Comparison of ENCODE assay signal across 1 cellular context in the genomic region with DNA sequence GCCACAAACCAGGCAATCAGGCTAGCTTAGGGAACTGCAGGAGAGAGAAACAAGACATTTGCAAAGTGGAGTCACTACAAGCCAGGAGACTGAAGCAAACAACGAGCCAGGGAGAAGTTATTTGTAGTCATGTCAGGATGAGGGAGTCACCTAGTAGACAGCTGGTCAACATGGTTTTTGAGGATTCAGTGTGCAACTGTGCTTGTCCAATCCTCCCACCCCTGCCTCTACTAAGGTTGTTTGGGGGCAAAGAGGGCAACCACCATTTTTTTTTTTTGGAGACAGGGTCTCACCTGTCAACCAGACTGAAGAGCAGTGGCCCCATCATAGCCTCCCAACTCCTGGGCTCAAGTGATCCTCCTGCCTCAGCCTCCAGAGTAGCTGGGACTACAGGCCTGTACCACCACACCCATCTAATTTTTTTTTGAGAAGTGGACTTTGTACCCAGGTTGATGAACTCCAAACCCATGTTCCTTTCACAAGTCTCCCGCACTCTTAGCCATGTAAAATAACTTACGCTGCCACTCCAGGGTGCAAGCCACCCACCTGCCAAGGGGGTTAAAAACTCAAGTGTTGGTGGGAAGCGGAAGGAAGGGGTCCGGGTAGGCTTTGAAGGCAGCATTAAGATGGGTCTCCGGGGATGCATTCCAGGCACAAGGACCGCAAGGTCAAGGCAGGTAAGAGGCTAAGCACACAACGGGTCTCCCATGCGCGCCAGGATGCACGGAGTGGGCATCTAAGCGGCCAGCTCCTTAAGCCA.
A peak's percentile ranks its signal among the peaks of the same experiment; 100 is the strongest.
TF ChIP-seq lines count a peak whose summit lies in the region.

No MANE protein-coding gene starts in this region.

TF ChIP-seq in HepG2, 621 proteins besides CTCF, POLR2A, EP300 and RAD21 (continued from another document and continues in another):
- TF ChIP-seq, protein P1, sequence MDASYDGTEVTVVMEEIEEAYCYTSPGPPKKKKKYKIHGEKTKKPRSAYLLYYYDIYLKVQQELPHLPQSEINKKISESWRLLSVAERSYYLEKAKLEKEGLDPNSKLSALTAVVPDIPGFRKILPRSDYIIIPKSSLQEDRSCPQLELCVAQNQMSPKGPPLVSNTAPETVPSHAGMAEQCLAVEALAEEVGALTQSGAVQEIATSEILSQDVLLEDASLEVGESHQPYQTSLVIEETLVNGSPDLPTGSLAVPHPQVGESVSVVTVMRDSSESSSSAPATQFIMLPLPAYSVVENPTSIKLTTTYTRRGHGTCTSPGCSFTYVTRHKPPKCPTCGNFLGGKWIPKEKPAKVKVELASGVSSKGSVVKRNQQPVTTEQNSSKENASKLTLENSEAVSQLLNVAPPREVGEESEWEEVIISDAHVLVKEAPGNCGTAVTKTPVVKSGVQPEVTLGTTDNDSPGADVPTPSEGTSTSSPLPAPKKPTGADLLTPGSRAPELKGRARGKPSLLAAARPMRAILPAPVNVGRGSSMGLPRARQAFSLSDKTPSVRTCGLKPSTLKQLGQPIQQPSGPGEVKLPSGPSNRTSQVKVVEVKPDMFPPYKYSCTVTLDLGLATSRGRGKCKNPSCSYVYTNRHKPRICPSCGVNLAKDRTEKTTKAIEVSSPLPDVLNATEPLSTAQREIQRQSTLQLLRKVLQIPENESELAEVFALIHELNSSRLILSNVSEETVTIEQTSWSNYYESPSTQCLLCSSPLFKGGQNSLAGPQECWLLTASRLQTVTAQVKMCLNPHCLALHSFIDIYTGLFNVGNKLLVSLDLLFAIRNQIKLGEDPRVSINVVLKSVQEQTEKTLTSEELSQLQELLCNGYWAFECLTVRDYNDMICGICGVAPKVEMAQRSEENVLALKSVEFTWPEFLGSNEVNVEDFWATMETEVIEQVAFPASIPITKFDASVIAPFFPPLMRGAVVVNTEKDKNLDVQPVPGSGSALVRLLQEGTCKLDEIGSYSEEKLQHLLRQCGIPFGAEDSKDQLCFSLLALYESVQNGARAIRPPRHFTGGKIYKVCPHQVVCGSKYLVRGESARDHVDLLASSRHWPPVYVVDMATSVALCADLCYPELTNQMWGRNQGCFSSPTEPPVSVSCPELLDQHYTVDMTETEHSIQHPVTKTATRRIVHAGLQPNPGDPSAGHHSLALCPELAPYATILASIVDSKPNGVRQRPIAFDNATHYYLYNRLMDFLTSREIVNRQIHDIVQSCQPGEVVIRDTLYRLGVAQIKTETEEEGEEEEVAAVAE (CRISPR knock-in tag; IDR thresholded peaks at IDR 0.05; ENCODE audit: borderline replicate concordance), result 0 out of 2 replicates have a peak, but pooled peaks have one; percentile 5
- TF ChIP-seq POLR2G (IDR thresholded peaks at IDR 0.05; ENCODE audit: low read depth, low read length) (0 out of 2 replicates have a peak, but pooled peaks have one; percentile 16), ZNF720 (CRISPR knock-in tag; IDR thresholded peaks at IDR 0.05) (no peak), ZNF562 (CRISPR knock-in tag; IDR thresholded peaks at IDR 0.05; ENCODE audit: borderline replicate concordance) (no peak), HNF4A (CRISPR knock-in tag; IDR thresholded peaks at IDR 0.05) (peak; percentile 48), THAP11 (CRISPR knock-in tag; IDR thresholded peaks at IDR 0.05) (no peak), POGZ (CRISPR knock-in tag; IDR thresholded peaks at IDR 0.05) (no peak), ZNF780A (CRISPR knock-in tag; IDR thresholded peaks at IDR 0.05) (no peak), NR2C2 (CRISPR knock-in tag; IDR thresholded peaks at IDR 0.05; ENCODE audit: borderline replicate concordance) (no peak), ZNF777 (CRISPR knock-in tag; IDR thresholded peaks at IDR 0.05) (no peak), ZBTB7A (CRISPR knock-in tag; IDR thresholded peaks at IDR 0.05) (no peak), KDM5B (CRISPR knock-in tag; IDR thresholded peaks at IDR 0.05; ENCODE audit: borderline replicate concordance) (peak; percentile 13; the same call in 1 of the 2 replicates), ZNF792 (CRISPR knock-in tag; IDR thresholded peaks at IDR 0.05) (no peak), ZNF354B (CRISPR knock-in tag; IDR thresholded peaks at IDR 0.05) (no peak), ZZZ3 (CRISPR knock-in tag; IDR thresholded peaks at IDR 0.05; ENCODE audit: borderline replicate concordance) (no peak), CREM (IDR thresholded peaks at IDR 0.05) (no peak), CREM (CRISPR knock-in tag; IDR thresholded peaks at IDR 0.05) (no peak), ZNF629 (CRISPR knock-in tag; conservative IDR thresholded peaks at IDR 0.05) (no peak), DNMT1 (CRISPR knock-in tag; IDR thresholded peaks at IDR 0.05) (no peak), MED13 (CRISPR knock-in tag; IDR thresholded peaks at IDR 0.05) (no peak)
- TF ChIP-seq, protein P2, sequence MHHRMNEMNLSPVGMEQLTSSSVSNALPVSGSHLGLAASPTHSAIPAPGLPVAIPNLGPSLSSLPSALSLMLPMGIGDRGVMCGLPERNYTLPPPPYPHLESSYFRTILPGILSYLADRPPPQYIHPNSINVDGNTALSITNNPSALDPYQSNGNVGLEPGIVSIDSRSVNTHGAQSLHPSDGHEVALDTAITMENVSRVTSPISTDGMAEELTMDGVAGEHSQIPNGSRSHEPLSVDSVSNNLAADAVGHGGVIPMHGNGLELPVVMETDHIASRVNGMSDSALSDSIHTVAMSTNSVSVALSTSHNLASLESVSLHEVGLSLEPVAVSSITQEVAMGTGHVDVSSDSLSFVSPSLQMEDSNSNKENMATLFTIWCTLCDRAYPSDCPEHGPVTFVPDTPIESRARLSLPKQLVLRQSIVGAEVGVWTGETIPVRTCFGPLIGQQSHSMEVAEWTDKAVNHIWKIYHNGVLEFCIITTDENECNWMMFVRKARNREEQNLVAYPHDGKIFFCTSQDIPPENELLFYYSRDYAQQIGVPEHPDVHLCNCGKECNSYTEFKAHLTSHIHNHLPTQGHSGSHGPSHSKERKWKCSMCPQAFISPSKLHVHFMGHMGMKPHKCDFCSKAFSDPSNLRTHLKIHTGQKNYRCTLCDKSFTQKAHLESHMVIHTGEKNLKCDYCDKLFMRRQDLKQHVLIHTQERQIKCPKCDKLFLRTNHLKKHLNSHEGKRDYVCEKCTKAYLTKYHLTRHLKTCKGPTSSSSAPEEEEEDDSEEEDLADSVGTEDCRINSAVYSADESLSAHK (CRISPR knock-in tag; IDR thresholded peaks at IDR 0.05; ENCODE audit: borderline replicate concordance), result no peak
- TF ChIP-seq, protein P3, sequence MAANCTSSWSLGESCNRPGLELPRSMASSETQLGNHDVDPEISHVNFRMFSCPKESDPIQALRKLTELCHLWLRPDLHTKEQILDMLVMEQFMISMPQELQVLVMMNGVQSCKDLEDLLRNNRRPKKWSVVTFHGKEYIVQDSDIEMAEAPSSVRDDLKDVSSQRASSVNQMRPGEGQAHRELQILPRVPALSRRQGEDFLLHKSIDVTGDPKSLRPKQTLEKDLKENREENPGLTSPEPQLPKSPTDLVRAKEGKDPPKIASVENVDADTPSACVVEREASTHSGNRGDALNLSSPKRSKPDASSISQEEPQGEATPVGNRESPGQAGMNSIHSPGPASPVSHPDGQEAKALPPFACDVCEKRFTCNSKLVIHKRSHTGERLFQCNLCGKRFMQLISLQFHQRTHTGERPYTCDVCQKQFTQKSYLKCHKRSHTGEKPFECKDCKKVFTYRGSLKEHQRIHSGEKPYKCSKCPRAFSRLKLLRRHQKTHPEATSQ (CRISPR knock-in tag; IDR thresholded peaks at IDR 0.05; ENCODE audit: borderline replicate concordance), result no peak
- TF ChIP-seq, protein P4, sequence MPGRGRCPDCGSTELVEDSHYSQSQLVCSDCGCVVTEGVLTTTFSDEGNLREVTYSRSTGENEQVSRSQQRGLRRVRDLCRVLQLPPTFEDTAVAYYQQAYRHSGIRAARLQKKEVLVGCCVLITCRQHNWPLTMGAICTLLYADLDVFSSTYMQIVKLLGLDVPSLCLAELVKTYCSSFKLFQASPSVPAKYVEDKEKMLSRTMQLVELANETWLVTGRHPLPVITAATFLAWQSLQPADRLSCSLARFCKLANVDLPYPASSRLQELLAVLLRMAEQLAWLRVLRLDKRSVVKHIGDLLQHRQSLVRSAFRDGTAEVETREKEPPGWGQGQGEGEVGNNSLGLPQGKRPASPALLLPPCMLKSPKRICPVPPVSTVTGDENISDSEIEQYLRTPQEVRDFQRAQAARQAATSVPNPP (CRISPR knock-in tag; IDR thresholded peaks at IDR 0.05), result no peak
- TF ChIP-seq, protein P5, sequence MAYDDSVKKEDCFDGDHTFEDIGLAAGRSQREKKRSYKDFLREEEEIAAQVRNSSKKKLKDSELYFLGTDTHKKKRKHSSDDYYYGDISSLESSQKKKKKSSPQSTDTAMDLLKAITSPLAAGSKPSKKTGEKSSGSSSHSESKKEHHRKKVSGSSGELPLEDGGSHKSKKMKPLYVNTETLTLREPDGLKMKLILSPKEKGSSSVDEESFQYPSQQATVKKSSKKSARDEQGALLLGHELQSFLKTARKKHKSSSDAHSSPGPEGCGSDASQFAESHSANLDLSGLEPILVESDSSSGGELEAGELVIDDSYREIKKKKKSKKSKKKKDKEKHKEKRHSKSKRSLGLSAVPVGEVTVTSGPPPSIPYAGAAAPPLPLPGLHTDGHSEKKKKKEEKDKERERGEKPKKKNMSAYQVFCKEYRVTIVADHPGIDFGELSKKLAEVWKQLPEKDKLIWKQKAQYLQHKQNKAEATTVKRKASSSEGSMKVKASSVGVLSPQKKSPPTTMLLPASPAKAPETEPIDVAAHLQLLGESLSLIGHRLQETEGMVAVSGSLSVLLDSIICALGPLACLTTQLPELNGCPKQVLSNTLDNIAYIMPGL (CRISPR knock-in tag; IDR thresholded peaks at IDR 0.05; ENCODE audit: borderline replicate concordance in 1 of 2, low read depth in 1 of 2), result no peak; a peak in 1 of 4 replicates
- TF ChIP-seq, protein P6, sequence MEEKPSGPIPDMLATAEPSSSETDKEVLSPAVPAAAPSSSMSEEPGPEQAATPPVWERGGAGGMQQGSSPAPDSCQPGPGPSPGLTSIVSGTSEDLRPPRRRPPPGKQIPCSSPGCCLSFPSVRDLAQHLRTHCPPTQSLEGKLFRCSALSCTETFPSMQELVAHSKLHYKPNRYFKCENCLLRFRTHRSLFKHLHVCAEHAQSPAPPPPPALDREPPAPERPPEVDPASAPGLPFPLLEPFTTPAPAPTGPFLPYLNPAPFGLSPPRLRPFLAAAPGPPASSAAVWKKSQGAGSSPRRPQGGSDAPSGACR (CRISPR knock-in tag; IDR thresholded peaks at IDR 0.05), result no peak
- TF ChIP-seq, protein P7, sequence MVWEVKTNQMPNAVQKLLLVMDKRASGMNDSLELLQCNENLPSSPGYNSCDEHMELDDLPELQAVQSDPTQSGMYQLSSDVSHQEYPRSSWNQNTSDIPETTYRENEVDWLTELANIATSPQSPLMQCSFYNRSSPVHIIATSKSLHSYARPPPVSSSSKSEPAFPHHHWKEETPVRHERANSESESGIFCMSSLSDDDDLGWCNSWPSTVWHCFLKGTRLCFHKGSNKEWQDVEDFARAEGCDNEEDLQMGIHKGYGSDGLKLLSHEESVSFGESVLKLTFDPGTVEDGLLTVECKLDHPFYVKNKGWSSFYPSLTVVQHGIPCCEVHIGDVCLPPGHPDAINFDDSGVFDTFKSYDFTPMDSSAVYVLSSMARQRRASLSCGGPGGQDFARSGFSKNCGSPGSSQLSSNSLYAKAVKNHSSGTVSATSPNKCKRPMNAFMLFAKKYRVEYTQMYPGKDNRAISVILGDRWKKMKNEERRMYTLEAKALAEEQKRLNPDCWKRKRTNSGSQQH (CRISPR knock-in tag; IDR thresholded peaks at IDR 0.05; ENCODE audit: low read depth), result no peak
- TF ChIP-seq, protein P8, sequence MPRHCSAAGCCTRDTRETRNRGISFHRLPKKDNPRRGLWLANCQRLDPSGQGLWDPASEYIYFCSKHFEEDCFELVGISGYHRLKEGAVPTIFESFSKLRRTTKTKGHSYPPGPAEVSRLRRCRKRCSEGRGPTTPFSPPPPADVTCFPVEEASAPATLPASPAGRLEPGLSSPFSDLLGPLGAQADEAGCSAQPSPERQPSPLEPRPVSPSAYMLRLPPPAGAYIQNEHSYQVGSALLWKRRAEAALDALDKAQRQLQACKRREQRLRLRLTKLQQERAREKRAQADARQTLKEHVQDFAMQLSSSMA (CRISPR knock-in tag; IDR thresholded peaks at IDR 0.05), result no peak
- TF ChIP-seq, protein P9, sequence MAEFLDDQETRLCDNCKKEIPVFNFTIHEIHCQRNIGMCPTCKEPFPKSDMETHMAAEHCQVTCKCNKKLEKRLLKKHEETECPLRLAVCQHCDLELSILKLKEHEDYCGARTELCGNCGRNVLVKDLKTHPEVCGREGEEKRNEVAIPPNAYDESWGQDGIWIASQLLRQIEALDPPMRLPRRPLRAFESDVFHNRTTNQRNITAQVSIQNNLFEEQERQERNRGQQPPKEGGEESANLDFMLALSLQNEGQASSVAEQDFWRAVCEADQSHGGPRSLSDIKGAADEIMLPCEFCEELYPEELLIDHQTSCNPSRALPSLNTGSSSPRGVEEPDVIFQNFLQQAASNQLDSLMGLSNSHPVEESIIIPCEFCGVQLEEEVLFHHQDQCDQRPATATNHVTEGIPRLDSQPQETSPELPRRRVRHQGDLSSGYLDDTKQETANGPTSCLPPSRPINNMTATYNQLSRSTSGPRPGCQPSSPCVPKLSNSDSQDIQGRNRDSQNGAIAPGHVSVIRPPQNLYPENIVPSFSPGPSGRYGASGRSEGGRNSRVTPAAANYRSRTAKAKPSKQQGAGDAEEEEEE (CRISPR knock-in tag; IDR thresholded peaks at IDR 0.05; ENCODE audit: borderline replicate concordance), result no peak
